In genomic region chr3:129487183-129487867, GRCh38 we compare ENCODE assay signal across 15 cellular contexts. TPM values are rescaled to one million over a fixed set of nuclear protein-coding genes. Genes with fewer than 3 reads are reported as not detected.
DNase-seq lines count a peak whose midpoint lies in the region; ATAC-seq and TF ChIP-seq lines count a peak whose summit lies in the region.
"Had no signal": no experiment of that assay in that cellular context is flagged by ENCODE, and none has a peak within 500 bp of the region (broad histone marks: within the 10 kb centered on the region; RNA-seq: fewer than 3 reads in every experiment).

No MANE protein-coding gene starts in this region.

- WGBS in spleen, 5 donors: 90 to 96% (median 93%) methylated on average over 13 of the region's 13 CpGs

- DNase-seq in CD14-positive monocyte (ENCODE audit: low spot score): no peak
- DNase-seq in adipocyte (ENCODE audit: low read depth): no peak
- DNase-seq in left kidney (ENCODE audit: low read depth, low spot score): peak; percentile 11
- no peak for DNase-seq in stimulated activated effector memory CD8-positive, alpha-beta T cell treated with anti-CD3 and anti-CD28 coated beads, Interleukin-12 subunit alpha, Interleukin-12 subunit beta, amount 100 ng/mL, for 72 hours (ENCODE audit: low spot score in 2 of 2)
- no peak for DNase-seq in NK-92 (lab: John Stamatoyannopoulos, UW; ENCODE audit: unreplicated experiment)
- no peak for DNase-seq in NCI-H2029 (lab: John Stamatoyannopoulos, UW)
- DNase-seq in spleen: no peak
- DNase-seq: activated CD4-positive, alpha-beta T cell treated with anti-CD3 and anti-CD28 coated beads, Interleukin-2, amount 50 U/mL, for 48 hours; activated T-cell treated with anti-CD3 and anti-CD28 coated beads, Interleukin-2, amount 50 U/mL, for 72 hours; erythroblast; NCI-H524 treated with DMSO at 0.1 percent for 48 hours; stimulated activated CD4-positive, alpha-beta T cell treated with anti-CD3 and anti-CD28 coated beads, Interleukin-15, amount 100 ng/mL, for 24 hours; testis had no signal

- H3K9me3 Mint-ChIP-seq in CD14-positive monocyte: peaks cover 0 to 3% (median 0%) of the 10 kb centered on the region in 7 donors
- no peaks in the 10 kb centered on the region for H3K9me3 Mint-ChIP-seq in stimulated activated effector memory CD8-positive, alpha-beta T cell treated with anti-CD3 and anti-CD28 coated beads, Interleukin-12 subunit alpha, Interleukin-12 subunit beta, amount 100 ng/mL, for 72 hours
- H3K9me3 Mint-ChIP-seq: activated T-cell treated with anti-CD3 and anti-CD28 coated beads, Interleukin-2, amount 50 U/mL, for 72 hours had no signal

- H3K27me3 ChIP-seq in adipocyte (replicated peaks; ENCODE audit: control insufficient read depth, insufficient read depth, low read length) (no peaks in the 10 kb centered on the region), spleen (replicated peaks in 1 of 7) (no peaks in the 10 kb centered on the region)
- H3K27me3 ChIP-seq: testis had no signal

- TF ChIP-seq POLR2A in spleen (IDR thresholded peaks at IDR 0.05): no peak

- H3K9me3 ChIP-seq in adipocyte (ENCODE audit: control insufficient read depth, low read length): no peaks in the 10 kb centered on the region
- H3K9me3 ChIP-seq in spleen: no peaks in the 10 kb centered on the region
- H3K9me3 ChIP-seq: testis had no signal

- no peak for ATAC-seq in stimulated activated effector memory CD8-positive, alpha-beta T cell treated with anti-CD3 and anti-CD28 coated beads, Interleukin-12 subunit alpha, Interleukin-12 subunit beta, amount 100 ng/mL, for 72 hours
- no peak for ATAC-seq in HG03457 (IDR thresholded peaks at IDR 0.05; ENCODE audit: unreplicated experiment)
- ATAC-seq: activated T-cell treated with anti-CD3 and anti-CD28 coated beads, Interleukin-2, amount 50 U/mL, for 72 hours had no signal

- peak overlapping the region; percentile 90 for H3K9ac ChIP-seq in adipocyte (ENCODE audit: low read length)
- H3K9ac ChIP-seq: parathyroid adenoma had no signal

- intact Hi-C loops in CD14-positive monocyte (cut with micrococcal nuclease) (loop anchor here in 1 of 2 donors (5.0 to 10.0 kb wide), 2 partner anchors 335 to 447 kb away; no protein-coding TSS in a partner anchor), spleen (cut with DNase I; ENCODE audit: low total_unique reads) (no loop called here)

- H3K27me3 Mint-ChIP-seq in CD14-positive monocyte (ENCODE audit: low read depth in 3 of 3): peaks cover 0 to 1% (median 0%) of the 10 kb centered on the region in 3 donors

- peak overlapping the region in 5 of 7 donors; percentile 15 to 90 (median 70) for H3K27ac Mint-ChIP-seq in CD14-positive monocyte
- H3K27ac Mint-ChIP-seq in stimulated activated effector memory CD8-positive, alpha-beta T cell treated with anti-CD3 and anti-CD28 coated beads, Interleukin-12 subunit alpha, Interleukin-12 subunit beta, amount 100 ng/mL, for 72 hours: peak overlapping the region; percentile 40
- H3K27ac Mint-ChIP-seq: activated T-cell treated with anti-CD3 and anti-CD28 coated beads, Interleukin-2, amount 50 U/mL, for 72 hours had no signal

- peak overlapping the region in 3 of 8 donors; percentile 1 to 70 (median 69) for H3K27ac ChIP-seq in spleen

- H3K36me3 Mint-ChIP-seq in CD14-positive monocyte: peaks cover 30 to 37% of the 10 kb centered on the region in 2 donors
- H3K36me3 Mint-ChIP-seq in stimulated activated effector memory CD8-positive, alpha-beta T cell treated with anti-CD3 and anti-CD28 coated beads, Interleukin-12 subunit alpha, Interleukin-12 subunit beta, amount 100 ng/mL, for 72 hours: no peaks in the 10 kb centered on the region

- H3K4me3 ChIP-seq in adipocyte (ENCODE audit: low read length) (no peak overlapping the region), spleen (no peak overlapping the region)
- H3K4me3 ChIP-seq: testis had no signal

- TF ChIP-seq CTCF in CD14-positive monocyte (IDR thresholded peaks at IDR 0.05) (no peak), spleen (IDR thresholded peaks at IDR 0.05 in 8 of 11, conservative IDR thresholded peaks at IDR 0.05 in 3 of 11) (no peak)

- no peak overlapping the region for H3K4me3 Mint-ChIP-seq in CD14-positive monocyte
- no peak overlapping the region for H3K4me3 Mint-ChIP-seq in stimulated activated effector memory CD8-positive, alpha-beta T cell treated with anti-CD3 and anti-CD28 coated beads, Interleukin-12 subunit alpha, Interleukin-12 subunit beta, amount 100 ng/mL, for 72 hours
- H3K4me3 Mint-ChIP-seq: activated T-cell treated with anti-CD3 and anti-CD28 coated beads, Interleukin-2, amount 50 U/mL, for 72 hours had no signal

- H3K4me1 ChIP-seq in adipocyte (ENCODE audit: control insufficient read depth, insufficient read depth, low read length) (peaks cover 72% of the 10 kb centered on the region), spleen (peaks cover 0 to 42% (median 9%) of the 10 kb centered on the region in 6 donors)

- peaks cover 57% of the 10 kb centered on the region for H3K4me1 Mint-ChIP-seq in CD14-positive monocyte
- H3K4me1 Mint-ChIP-seq in stimulated activated effector memory CD8-positive, alpha-beta T cell treated with anti-CD3 and anti-CD28 coated beads, Interleukin-12 subunit alpha, Interleukin-12 subunit beta, amount 100 ng/mL, for 72 hours: peaks cover 11% of the 10 kb centered on the region

- H3K36me3 ChIP-seq in adipocyte (ENCODE audit: control insufficient read depth, insufficient read depth, low read length, severe bottlenecking) (peaks cover 9% of the 10 kb centered on the region), spleen (peaks cover 0 to 66% (median 2%) of the 10 kb centered on the region in 6 donors)

RNA-seq across cellular contexts. Expression of gene RHO, which starts 41.1 kb away (rescaled TPM):
- not detected for polyA plus RNA-seq in CD14-positive monocyte
- not detected for total RNA-seq in spleen
- not detected for polyA plus RNA-seq in spleen
- total RNA-seq: activated T-cell treated with anti-CD3 and anti-CD28 coated beads, Interleukin-2, amount 50 U/mL, for 72 hours had no signal

RNA-seq across cellular contexts. Expression of gene IFT122, which starts 47.3 kb away (rescaled TPM):
- 1 to 10 TPM; 3.3 to 3.6 TPM for polyA plus RNA-seq in CD14-positive monocyte
- 10 to 100 TPM; 17.7 to 31.3 (median 25.2) TPM for total RNA-seq in spleen
- polyA plus RNA-seq in spleen: 1 to 10 TPM; 5.2 to 8.8 (median 8.5) TPM

RNA-seq across cellular contexts. Expression of gene MBD4, which starts 47.6 kb away (rescaled TPM):
- polyA plus RNA-seq in CD14-positive monocyte (10 to 100 TPM; 25.6 to 30.1 TPM), spleen (10 to 100 TPM; 40.0 to 52.2 (median 41.4) TPM)
- total RNA-seq in spleen: 10 to 100 TPM; 47.7 to 72.6 (median 58.4) TPM

RNA-seq across cellular contexts. Expression of gene H1-8, which starts 55.6 kb away (rescaled TPM):
- polyA plus RNA-seq in CD14-positive monocyte (not detected), spleen (not detected)
- not detected for total RNA-seq in spleen
- total RNA-seq: activated T-cell treated with anti-CD3 and anti-CD28 coated beads, Interleukin-2, amount 50 U/mL, for 72 hours had no signal

RNA-seq across cellular contexts. Expression of gene EFCAB12, which starts 58.9 kb away (rescaled TPM):
- polyA plus RNA-seq in CD14-positive monocyte (not detected), spleen (1 to 10 TPM in 1 of 3 donors, under 1 TPM in 2; 0.20 to 1.0 (median 0.99) TPM)
- 1 to 10 TPM in 4 of 7 donors, under 1 TPM in 3; 0.52 to 2.1 (median 1.6) TPM for total RNA-seq in spleen
